Comparison of ENCODE assay signal across 12 cellular contexts in the genomic region with DNA sequence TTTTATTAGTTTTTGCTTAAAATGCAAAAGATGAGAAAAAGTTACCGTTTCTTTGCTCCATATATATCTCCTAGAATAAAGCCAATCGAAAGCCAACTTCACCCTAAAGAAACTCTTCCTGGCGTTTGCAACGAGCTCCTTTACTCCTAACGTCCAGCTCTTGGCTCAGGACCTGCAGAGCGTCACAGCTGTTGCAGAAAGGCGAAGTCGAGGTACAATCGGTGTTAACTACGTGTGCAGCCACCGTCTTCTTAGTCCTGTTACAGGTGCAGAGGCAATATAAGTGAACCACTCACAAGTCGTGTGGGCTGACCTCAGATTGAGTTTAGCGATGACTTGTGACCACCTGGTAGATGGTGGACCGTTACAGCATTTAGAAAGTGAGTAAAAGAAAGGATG.
A peak's percentile ranks its signal among the peaks of the same experiment; 100 is the strongest.
DNase-seq lines count a peak whose midpoint lies in the region; TF ChIP-seq lines count a peak whose summit lies in the region.
"Had no signal": no experiment of that assay in that cellular context is flagged by ENCODE, and none has a peak within 500 bp of the region (broad histone marks: within the 10 kb centered on the region; RNA-seq: fewer than 3 reads in every experiment).

No MANE protein-coding gene starts in this region.

- no peak for DNase-seq in activated CD4-positive, alpha-beta T cell treated with anti-CD3 and anti-CD28 coated beads, Interleukin-2, amount 10 ng/mL, durations not matched to agents 24 days and 14 days
- no peak for DNase-seq in activated CD4-positive, alpha-beta T cell treated with anti-CD3 and anti-CD28 coated beads, Interleukin-2, amount 50 U/mL, for 4 hours
- DNase-seq in NAMALWA (ENCODE audit: low spot score) (peak; percentile 47), chondrocyte (ENCODE audit: low spot score) (no peak), osteoblast (ENCODE audit: insufficient read length, low spot score, missing footprints) (no peak), NCI-H2107 treated with DMSO at 0.1 percent for 48 hours (lab: John Stamatoyannopoulos, UW; ENCODE audit: unreplicated experiment) (no peak), inferior parietal cortex (ENCODE audit: extremely low spot score) (no peak), Calu3 (no peak)
- DNase-seq: amygdala, kidney, NCI-H146, transverse colon had no signal

- H3K27ac ChIP-seq in osteoblast (ENCODE audit: low read depth, low read length), result no peak overlapping the region
- H3K27ac ChIP-seq: transverse colon had no signal

- H3K27ac Mint-ChIP-seq in activated CD4-positive, alpha-beta T cell treated with anti-CD3 and anti-CD28 coated beads, Interleukin-2, amount 10 ng/mL, durations not matched to agents 24 days and 14 days, result peak overlapping the region; percentile 69
- H3K27ac Mint-ChIP-seq in chondrocyte (ENCODE audit: unreplicated experiment), result no peak overlapping the region
- no peak overlapping the region for H3K27ac Mint-ChIP-seq in Calu3 (ENCODE audit: unreplicated experiment)

- H3K4me2 ChIP-seq in osteoblast (ENCODE audit: insufficient read depth, low read length), result peak overlapping the region; percentile 91

- peaks cover 15% of the 10 kb centered on the region for H3K4me1 Mint-ChIP-seq in activated CD4-positive, alpha-beta T cell treated with anti-CD3 and anti-CD28 coated beads, Interleukin-2, amount 10 ng/mL, durations not matched to agents 24 days and 14 days
- peaks cover 32% of the 10 kb centered on the region for H3K4me1 Mint-ChIP-seq in chondrocyte (ENCODE audit: low read depth)
- peaks cover 19% of the 10 kb centered on the region for H3K4me1 Mint-ChIP-seq in Calu3 (ENCODE audit: low read depth, unreplicated experiment)

- no peaks in the 10 kb centered on the region for H3K36me3 ChIP-seq in osteoblast (ENCODE audit: insufficient read depth, low read length)
- H3K36me3 ChIP-seq: transverse colon had no signal

- TF ChIP-seq CTCF in chondrocyte (IDR thresholded peaks at IDR 0.05), result no peak
- TF ChIP-seq CTCF in osteoblast (IDR thresholded peaks at IDR 0.05; ENCODE audit: extremely low read depth, low read depth, low read length), result no peak
- no peak for TF ChIP-seq CTCF in Calu3 (IDR thresholded peaks at IDR 0.05; ENCODE audit: unreplicated experiment)

- peaks cover 85% of the 10 kb centered on the region for H3K27me3 Mint-ChIP-seq in activated CD4-positive, alpha-beta T cell treated with anti-CD3 and anti-CD28 coated beads, Interleukin-2, amount 10 ng/mL, durations not matched to agents 24 days and 14 days
- H3K27me3 Mint-ChIP-seq in chondrocyte (ENCODE audit: low read depth) (peaks cover 64% of the 10 kb centered on the region), Calu3 (ENCODE audit: unreplicated experiment) (peaks cover 53% of the 10 kb centered on the region)

- CTCF ChIA-PET in Calu3 (lab: Charles Lee), result interaction anchor here (1.2 kb wide), 1 partner anchor 27 kb away, joined by 3 read pairs; no protein-coding TSS in a partner anchor

- peaks cover 44% of the 10 kb centered on the region for H3K9me3 Mint-ChIP-seq in activated CD4-positive, alpha-beta T cell treated with anti-CD3 and anti-CD28 coated beads, Interleukin-2, amount 10 ng/mL, durations not matched to agents 24 days and 14 days
- H3K9me3 Mint-ChIP-seq in chondrocyte (ENCODE audit: low read depth), result no peaks in the 10 kb centered on the region
- H3K9me3 Mint-ChIP-seq in Calu3 (ENCODE audit: low read depth, unreplicated experiment), result no peaks in the 10 kb centered on the region

- H3K27me3 ChIP-seq in osteoblast (ENCODE audit: insufficient read depth, low read length), result peaks cover 62% of the 10 kb centered on the region

- peak overlapping the region; percentile 62 for H3K4me3 ChIP-seq in osteoblast (ENCODE audit: insufficient read depth, low read length)
- H3K4me3 ChIP-seq: transverse colon had no signal

- H2AFZ ChIP-seq in osteoblast (ENCODE audit: low read length), result peak overlapping the region; percentile 38

- H4K20me1 ChIP-seq in osteoblast (ENCODE audit: insufficient read depth, low read length), result no peaks in the 10 kb centered on the region

- H3K79me2 ChIP-seq in osteoblast (ENCODE audit: insufficient read depth, low read length), result no peaks in the 10 kb centered on the region

- intact Hi-C loops in activated CD4-positive, alpha-beta T cell treated with anti-CD3 and anti-CD28 coated beads, Interleukin-2, amount 10 ng/mL, durations not matched to agents 24 days and 14 days (cut with micrococcal nuclease), result loop anchor here (2.0 to 10.0 kb wide), 4 partner anchors 38 to 1526 kb away; no protein-coding TSS in a partner anchor
- intact Hi-C loops in Calu3 (cut with micrococcal nuclease; ENCODE audit: unreplicated experiment), result loop anchor here (10.0 kb wide), 1 partner anchor 56 kb away; no protein-coding TSS in a partner anchor

- H3K36me3 Mint-ChIP-seq in activated CD4-positive, alpha-beta T cell treated with anti-CD3 and anti-CD28 coated beads, Interleukin-2, amount 10 ng/mL, durations not matched to agents 24 days and 14 days (ENCODE audit: low read depth), result peaks cover 3% of the 10 kb centered on the region
- H3K36me3 Mint-ChIP-seq in chondrocyte (ENCODE audit: low read depth), result peaks cover 6% of the 10 kb centered on the region
- peaks cover 7% of the 10 kb centered on the region for H3K36me3 Mint-ChIP-seq in Calu3 (ENCODE audit: insufficient read depth, unreplicated experiment)

- peak overlapping the region; percentile 43 for H3K4me3 Mint-ChIP-seq in activated CD4-positive, alpha-beta T cell treated with anti-CD3 and anti-CD28 coated beads, Interleukin-2, amount 10 ng/mL, durations not matched to agents 24 days and 14 days
- peak overlapping the region; percentile 73 for H3K4me3 Mint-ChIP-seq in chondrocyte (ENCODE audit: unreplicated experiment)
- no peak overlapping the region for H3K4me3 Mint-ChIP-seq in Calu3 (ENCODE audit: low read depth, unreplicated experiment)

- BruUV-seq in Calu3 (replicated peaks; lab: Mats Ljungman, UMichigan), result no TSS peak

- no peaks in the 10 kb centered on the region for H3K9me3 ChIP-seq in osteoblast (ENCODE audit: low read depth, low read length)
- H3K9me3 ChIP-seq: transverse colon had no signal

- peaks cover 14% of the 10 kb centered on the region for H3K4me1 ChIP-seq in osteoblast (ENCODE audit: insufficient read depth, low read length)
